Comparison of ENCODE assay signal across 15 cellular contexts in the genomic region with DNA sequence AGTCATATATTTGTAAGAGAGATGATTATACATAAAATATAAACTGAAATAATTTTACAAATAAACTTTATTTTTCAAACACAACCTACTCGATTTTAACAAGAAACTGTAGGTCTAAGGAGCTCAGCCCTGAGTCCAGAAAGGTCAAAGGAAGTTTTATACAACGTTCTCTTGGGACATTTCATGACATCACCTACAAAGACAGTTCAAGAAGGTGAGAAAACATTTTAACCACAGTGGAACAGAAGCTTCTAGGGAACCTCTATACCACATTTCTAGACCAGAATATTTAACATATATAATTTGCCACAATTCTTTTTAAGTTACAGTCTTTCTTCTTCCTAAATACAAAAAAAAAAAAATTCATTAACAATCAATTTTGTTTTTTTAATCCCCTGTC. TPM values are rescaled to one million over a fixed set of nuclear protein-coding genes. Genes with fewer than 3 reads are reported as not detected.
DNase-seq lines count a peak whose midpoint lies in the region; ATAC-seq and TF ChIP-seq lines count a peak whose summit lies in the region.
"Had no signal": no experiment of that assay in that cellular context is flagged by ENCODE, and none has a peak within 500 bp of the region (broad histone marks: within the 10 kb centered on the region; RNA-seq: fewer than 3 reads in every experiment).

No MANE protein-coding gene starts in this region.

- DNase-seq in osteocyte (ENCODE audit: extremely low spot score, unreplicated experiment) (no peak), upper lobe of left lung (no peak), inferior parietal cortex (ENCODE audit: extremely low spot score) (no peak)
- DNase-seq: left ventricle myocardium superior; NCI-H2029 treated with DMSO at 0.1 percent for 48 hours; occipital lobe; stimulated activated naive CD4-positive, alpha-beta T cell; T1000 had no signal

- H3K4me3 ChIP-seq in upper lobe of left lung, result no peak overlapping the region
- H3K4me3 ChIP-seq: coronary artery had no signal

- H3K4me3 Mint-ChIP-seq in activated T-helper 17 cell treated with anti-CD3 and anti-CD28 coated beads, Interleukin-2, amount 50 U/mL, for 72 hours, result peak overlapping the region; percentile 71
- no peak overlapping the region for H3K4me3 Mint-ChIP-seq in osteocyte (ENCODE audit: unreplicated experiment)

- WGBS in upper lobe of left lung, 2 donors, result 62 to 75% methylated on average over 2 of the region's 2 CpGs

- no peaks in the 10 kb centered on the region for H3K27me3 ChIP-seq in upper lobe of left lung
- H3K27me3 ChIP-seq: foreskin keratinocyte had no signal

- peaks cover 58% of the 10 kb centered on the region for H3K4me1 Mint-ChIP-seq in activated T-helper 17 cell treated with anti-CD3 and anti-CD28 coated beads, Interleukin-2, amount 50 U/mL, for 72 hours
- peaks cover 26% of the 10 kb centered on the region for H3K4me1 Mint-ChIP-seq in osteocyte (ENCODE audit: unreplicated experiment)

- TF ChIP-seq EP300 in upper lobe of left lung (IDR thresholded peaks at IDR 0.05), result no peak

- ATAC-seq in GM18867 (IDR thresholded peaks at IDR 0.05; ENCODE audit: unreplicated experiment) (peak; percentile 53), GM21786 (IDR thresholded peaks at IDR 0.05; ENCODE audit: unreplicated experiment) (peak; percentile 65), HG02759 (IDR thresholded peaks at IDR 0.05; ENCODE audit: unreplicated experiment) (no peak), upper lobe of left lung (ENCODE audit: low FRiP score in 2 of 2) (no peak)
- ATAC-seq in activated T-helper 17 cell treated with anti-CD3 and anti-CD28 coated beads, Interleukin-2, amount 50 U/mL, for 72 hours (replicated peaks), result peak; percentile 30

- no peaks in the 10 kb centered on the region for H3K36me3 ChIP-seq in upper lobe of left lung

- H3K36me3 Mint-ChIP-seq in activated T-helper 17 cell treated with anti-CD3 and anti-CD28 coated beads, Interleukin-2, amount 50 U/mL, for 72 hours (ENCODE audit: low read depth), result peaks cover 87% of the 10 kb centered on the region
- H3K36me3 Mint-ChIP-seq in osteocyte (ENCODE audit: unreplicated experiment), result peaks cover 24% of the 10 kb centered on the region

- TF ChIP-seq CTCF in osteocyte (IDR thresholded peaks at IDR 0.05) (no peak), upper lobe of left lung (IDR thresholded peaks at IDR 0.05) (no peak)

- peaks cover 7 to 19% (median 9%) of the 10 kb centered on the region in 4 donors for H3K4me1 ChIP-seq in upper lobe of left lung

- H3K27me3 Mint-ChIP-seq in activated T-helper 17 cell treated with anti-CD3 and anti-CD28 coated beads, Interleukin-2, amount 50 U/mL, for 72 hours, result no peaks in the 10 kb centered on the region
- H3K27me3 Mint-ChIP-seq in osteocyte (ENCODE audit: unreplicated experiment), result no peaks in the 10 kb centered on the region
- H3K27me3 Mint-ChIP-seq: IgD-negative memory B cell had no signal

- H3K9me3 ChIP-seq in upper lobe of left lung, result no peaks in the 10 kb centered on the region

- no peak for TF ChIP-seq POLR2A in upper lobe of left lung (IDR thresholded peaks at IDR 0.05)

- no peaks in the 10 kb centered on the region for H3K9me3 Mint-ChIP-seq in activated T-helper 17 cell treated with anti-CD3 and anti-CD28 coated beads, Interleukin-2, amount 50 U/mL, for 72 hours
- H3K9me3 Mint-ChIP-seq in osteocyte (ENCODE audit: unreplicated experiment), result no peaks in the 10 kb centered on the region

- H3K27ac ChIP-seq in upper lobe of left lung, result no peak overlapping the region
- H3K27ac ChIP-seq: foreskin keratinocyte had no signal

- peak overlapping the region; percentile 88 for H3K27ac Mint-ChIP-seq in activated T-helper 17 cell treated with anti-CD3 and anti-CD28 coated beads, Interleukin-2, amount 50 U/mL, for 72 hours
- H3K27ac Mint-ChIP-seq in osteocyte (ENCODE audit: unreplicated experiment), result peak overlapping the region; percentile 4

RNA-seq across cellular contexts. Expression of gene CBLB, which starts 40.1 kb away (rescaled TPM):
- total RNA-seq in activated T-helper 17 cell treated with anti-CD3 and anti-CD28 coated beads, Interleukin-2, amount 50 U/mL, for 72 hours, result 100 to 1,000 TPM in 1 of 2 donors, 10 to 100 TPM in 1; 41.4 to 110 TPM
- total RNA-seq in osteocyte (24.6 and 28.8 TPM in 2 replicates), upper lobe of left lung (10 to 100 TPM; 30.3 to 85.9 (median 32.0) TPM)

Comparison
In these comparisons a context has a peak if more than half of its experiments do, and no peak if none do; other contexts are left out.
1. ATAC-seq: peak in GM18867 (single experiment), GM21786 (single experiment) and activated T-helper 17 cell treated with anti-CD3 and anti-CD28 coated beads, Interleukin-2, amount 50 U/mL, for 72 hours (single experiment); none in HG02759 (single experiment) and upper lobe of left lung (0 of 2).